15 cellular contexts compared by ENCODE assay signal in the genomic region with DNA sequence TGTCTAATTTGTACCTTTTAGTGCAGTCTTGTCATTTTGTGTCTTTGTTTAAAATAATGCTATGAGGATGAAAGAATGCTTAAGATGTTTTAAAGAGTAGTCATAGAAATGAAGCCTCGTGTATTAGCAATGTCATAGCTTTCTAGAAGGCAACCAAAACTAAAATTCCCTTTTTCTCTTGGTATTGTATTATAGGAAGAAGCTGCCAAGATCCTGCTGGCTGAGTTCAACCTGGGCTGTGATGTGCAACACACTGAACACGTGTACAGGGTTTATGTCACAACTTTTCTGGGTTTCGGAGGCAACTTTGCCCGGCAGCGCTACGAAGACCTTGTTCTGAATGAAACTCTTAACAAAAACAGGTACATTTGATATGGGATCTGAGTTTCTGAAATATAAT.
DNase-seq lines count a peak whose midpoint lies in the region; TF ChIP-seq lines count a peak whose summit lies in the region.
"Had no signal": no experiment of that assay in that cellular context is flagged by ENCODE, and none has a peak within 500 bp of the region (broad histone marks: within the 10 kb centered on the region; RNA-seq: fewer than 3 reads in every experiment).

No MANE protein-coding gene starts in this region.

- peak; percentile 50 for DNase-seq in GM03348 (ENCODE audit: low spot score)
- DNase-seq in astrocyte of the spinal cord (ENCODE audit: low read depth, low spot score), result peak; percentile 13
- peak; percentile 65 for DNase-seq in iris pigment epithelial cell (ENCODE audit: low read depth)
- DNase-seq in activated CD4-positive, CD25-positive, alpha-beta regulatory T cell (lab: John Stamatoyannopoulos, UW), result no peak
- no peak for DNase-seq in Kasumi-1 (lab: John Stamatoyannopoulos, UW)
- DNase-seq in stimulated activated CD4-positive, alpha-beta T cell treated with anti-CD3 and anti-CD28 coated beads, Interleukin-4, amount 100 ng/mL, for 24 hours, result no peak
- DNase-seq in NCI-H1930 (lab: John Stamatoyannopoulos, UW), result no peak
- DNase-seq: COR-L47, GDM1, GOT3, Karpas-422, NCI-H1105 treated with DMSO at 0.1 percent for 48 hours, NCI-H187, NCI-H446 treated with DMSO at 0.1 percent for 48 hours, NCI-H774 had no signal

- TF ChIP-seq CTCF in astrocyte of the spinal cord (IDR thresholded peaks at IDR 0.05; ENCODE audit: low read depth, low read length), result no peak

- in situ Hi-C loops in astrocyte of the spinal cord (cut with HindIII; ENCODE audit: low sequenced_read_pairs), result no loop called here

- H3K4me3 ChIP-seq in astrocyte of the spinal cord (ENCODE audit: low read depth, low read length), result no peak overlapping the region

Comparison
In these comparisons a context has a peak if more than half of its experiments do, and no peak if none do; other contexts are left out.
1. DNase-seq: peak in GM03348 (single experiment), astrocyte of the spinal cord (single experiment) and iris pigment epithelial cell (single experiment); none in activated CD4-positive, CD25-positive, alpha-beta regulatory T cell (0 of 4), Kasumi-1 (0 of 2), stimulated activated CD4-positive, alpha-beta T cell treated with anti-CD3 and anti-CD28 coated beads, Interleukin-4, amount 100 ng/mL, for 24 hours (single experiment) and NCI-H1930 (0 of 2).